8 cellular contexts compared by ENCODE assay signal in the genomic region with DNA sequence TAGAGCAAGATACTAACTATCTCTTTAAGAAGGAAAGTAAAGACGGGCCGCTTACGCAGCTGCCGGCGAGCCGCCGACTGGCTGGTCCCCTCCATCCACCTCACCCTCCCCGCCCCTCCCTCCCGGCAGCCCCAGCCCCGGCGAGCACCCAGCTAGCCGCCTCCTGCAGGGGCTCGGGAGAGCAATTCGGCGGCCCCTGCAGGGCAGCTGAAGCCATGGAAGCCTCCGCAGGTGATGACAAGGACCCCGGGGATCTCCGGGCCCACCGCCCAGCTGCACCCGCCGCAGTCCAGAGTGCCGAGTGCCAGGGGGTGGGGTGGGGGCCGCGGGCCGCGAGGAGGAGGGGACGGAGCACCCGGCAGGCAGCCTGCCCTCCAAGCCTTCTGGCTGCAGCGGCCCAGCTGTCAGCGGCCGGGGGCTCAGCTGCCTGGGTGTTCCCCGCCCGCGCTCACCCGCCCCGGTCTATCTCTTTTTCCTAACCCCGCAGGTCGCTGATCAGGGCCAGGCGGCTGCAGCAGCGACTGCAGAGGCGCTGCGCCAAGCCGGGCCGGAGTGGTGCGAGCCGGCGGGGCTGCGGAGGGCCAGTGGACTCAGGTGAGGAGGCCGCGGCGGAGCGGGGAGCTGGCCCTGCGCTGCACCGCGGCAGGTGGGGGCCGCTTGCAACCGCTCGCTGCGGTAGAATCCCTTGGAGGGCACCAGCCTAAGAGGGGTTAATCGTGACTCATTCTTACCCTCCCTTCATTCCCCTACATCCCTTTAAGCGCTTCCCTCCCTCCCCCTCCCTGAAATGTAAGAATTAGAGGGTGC.
DNase-seq lines count a peak whose midpoint lies in the region; ATAC-seq and TF ChIP-seq lines count a peak whose summit lies in the region.

A gene with protein sequence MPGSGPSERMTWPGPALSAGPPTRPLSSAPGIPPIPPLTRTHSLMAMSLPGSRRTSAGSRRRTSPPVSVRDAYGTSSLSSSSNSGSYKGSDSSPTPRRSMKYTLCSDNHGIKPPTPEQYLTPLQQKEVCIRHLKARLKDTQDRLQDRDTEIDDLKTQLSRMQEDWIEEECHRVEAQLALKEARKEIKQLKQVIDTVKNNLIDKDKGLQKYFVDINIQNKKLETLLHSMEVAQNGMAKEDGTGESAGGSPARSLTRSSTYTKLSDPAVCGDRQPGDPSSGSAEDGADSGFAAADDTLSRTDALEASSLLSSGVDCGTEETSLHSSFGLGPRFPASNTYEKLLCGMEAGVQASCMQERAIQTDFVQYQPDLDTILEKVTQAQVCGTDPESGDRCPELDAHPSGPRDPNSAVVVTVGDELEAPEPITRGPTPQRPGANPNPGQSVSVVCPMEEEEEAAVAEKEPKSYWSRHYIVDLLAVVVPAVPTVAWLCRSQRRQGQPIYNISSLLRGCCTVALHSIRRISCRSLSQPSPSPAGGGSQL (plus strand): TSS at position 128 of the 807 bp plus-strand sequence. CDS start 29,946 bp downstream, outside the sequence.

- H3K27me3 Mint-ChIP-seq in central memory CD8-positive, alpha-beta T cell = no peaks in the 10 kb centered on the region

- H3K4me3 Mint-ChIP-seq in central memory CD8-positive, alpha-beta T cell = peak within 1 kb of the TSS; percentile 79

- TF ChIP-seq CTCF in AG09319 (IDR thresholded peaks at IDR 0.05; ENCODE audit: low read depth, low read length) = no peak; the same call in 1 of the 2 replicates

- DNase-seq in AG09319 (ENCODE audit: extremely low read depth, low read depth) (peak; percentile 29), NCI-H1436 treated with DMSO at 0.1 percent for 48 hours (lab: John Stamatoyannopoulos, UW) (peak; percentile 18), islet precursor cell (peak; percentile 91)
- DNase-seq in activated CD4-positive, alpha-beta T cell treated with anti-CD3 and anti-CD28 coated beads for 1 hour = peak; percentile 61
- peak; percentile 34 to 51 for DNase-seq in central memory CD8-positive, alpha-beta T cell (ENCODE audit: low spot score in 2 of 2)
- DNase-seq in stimulated activated CD4-positive, alpha-beta T cell treated with anti-CD3 and anti-CD28 coated beads, Interleukin-12 subunit alpha, Interleukin-12 subunit beta, amount 100 ng/mL, for 24 hours (ENCODE audit: low read depth in 2 of 2) = peak; percentile 44 to 64

- peaks cover 36% of the 10 kb centered on the region for H3K4me1 Mint-ChIP-seq in central memory CD8-positive, alpha-beta T cell

- H3K36me3 Mint-ChIP-seq in central memory CD8-positive, alpha-beta T cell (ENCODE audit: insufficient read depth) = peaks cover 6% of the 10 kb centered on the region

- peak within 1 kb of the TSS; percentile 95 for H3K27ac Mint-ChIP-seq in central memory CD8-positive, alpha-beta T cell (ENCODE audit: low read depth)

- peak; percentile 64 for ATAC-seq in GM21360 (IDR thresholded peaks at IDR 0.05; ENCODE audit: unreplicated experiment)
- peak; percentile 93 for ATAC-seq in central memory CD8-positive, alpha-beta T cell (replicated peaks; ENCODE audit: extremely low read depth, poor library complexity, severe bottlenecking)
- no peak for ATAC-seq in GM19324 (IDR thresholded peaks at IDR 0.05; ENCODE audit: low FRiP score, unreplicated experiment)

- H3K9me3 Mint-ChIP-seq in central memory CD8-positive, alpha-beta T cell = no peaks in the 10 kb centered on the region

Comparison
In these comparisons a context has a peak if more than half of its experiments do, and no peak if none do; other contexts are left out.
1. DNase-seq: peak in every context shown above with its lines; median percentile 91 in islet precursor cell; 61 in activated CD4-positive, alpha-beta T cell treated with anti-CD3 and anti-CD28 coated beads for 1 hour; 54 in stimulated activated CD4-positive, alpha-beta T cell treated with anti-CD3 and anti-CD28 coated beads, Interleukin-12 subunit alpha, Interleukin-12 subunit beta, amount 100 ng/mL, for 24 hours; 42 in central memory CD8-positive, alpha-beta T cell; 29 in AG09319; 18 in NCI-H1436 treated with DMSO at 0.1 percent for 48 hours.